ENCODE assay signal across 23 cellular contexts in the genomic region with DNA sequence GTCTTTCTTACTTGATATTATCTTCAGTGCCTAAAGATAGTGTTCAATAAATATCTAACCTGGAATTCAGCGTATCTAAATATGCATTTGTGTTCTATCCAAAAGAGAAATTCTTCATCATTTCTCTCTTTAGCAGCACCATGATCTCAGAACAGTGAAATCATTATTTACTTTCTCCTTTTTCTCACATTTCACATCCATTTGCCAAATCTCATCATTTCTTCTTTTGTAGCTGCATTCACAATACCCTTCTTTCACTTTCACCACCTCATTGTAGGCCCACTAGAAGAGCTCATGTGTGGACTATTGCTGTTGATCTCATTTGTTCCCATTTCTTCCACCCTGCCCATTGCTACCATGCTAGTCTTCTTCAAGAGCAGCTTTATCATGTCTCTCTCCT.
"Had no signal": no experiment of that assay in that cellular context is flagged by ENCODE, and none has a peak within 500 bp of the region (broad histone marks: within the 10 kb centered on the region; RNA-seq: fewer than 3 reads in every experiment).

No MANE protein-coding gene starts in this region.

- DNase-seq: colonic mucosa; cortex of kidney; effector CD8-positive, alpha-beta T cell; effector memory CD8-positive, alpha-beta T cell; endodermal cell; erythroblast; esophagus squamous epithelium; foreskin fibroblast; foreskin melanocyte; gastrocnemius medialis; glutamatergic neuron; head of caudate nucleus; heart right ventricle; hippocampal formation; left cardiac atrium; left lung; left ventricle myocardium superior; lower lobe of right lung; mesenchymal stem cell; mucosa of descending colon had no signal

- H3K27me3 ChIP-seq: colonic mucosa, esophagus squamous epithelium, gastrocnemius medialis, heart right ventricle, left lung had no signal

- H3K4me1 ChIP-seq: colonic mucosa, gastrocnemius medialis, heart right ventricle, left lung, lower lobe of right lung had no signal

- H3K27ac Mint-ChIP-seq: dendritic cell treated with granulocyte-macrophage colony-stimulating factor and Interleukin-4, amounts not matched to agents 40 ng/mL and 50 ng/mL, for 4 days; effector memory CD8-positive, alpha-beta T cell; endodermal cell; mesothelial cell of epicardium had no signal

- H3K4me3 Mint-ChIP-seq: dendritic cell treated with granulocyte-macrophage colony-stimulating factor and Interleukin-4, amounts not matched to agents 40 ng/mL and 50 ng/mL, for 4 days; effector memory CD8-positive, alpha-beta T cell; endodermal cell; mesothelial cell of epicardium had no signal

- H3K27ac ChIP-seq: colonic mucosa, epithelial cell of prostate, esophagus squamous epithelium, gastrocnemius medialis, heart right ventricle, left lung, lower lobe of right lung had no signal

- H3K36me3 ChIP-seq: colonic mucosa, left lung had no signal

- H3K27me3 Mint-ChIP-seq: dendritic cell treated with granulocyte-macrophage colony-stimulating factor and Interleukin-4, amounts not matched to agents 40 ng/mL and 50 ng/mL, for 4 days had no signal

- H3K9me3 ChIP-seq: colonic mucosa, esophagus squamous epithelium, gastrocnemius medialis, heart right ventricle, left lung, lower lobe of right lung, mucosa of descending colon had no signal

- H3K9me3 Mint-ChIP-seq: dendritic cell treated with granulocyte-macrophage colony-stimulating factor and Interleukin-4, amounts not matched to agents 40 ng/mL and 50 ng/mL, for 4 days; effector memory CD8-positive, alpha-beta T cell; endodermal cell; mesothelial cell of epicardium had no signal

- H3K4me3 ChIP-seq: colonic mucosa, esophagus squamous epithelium, gastrocnemius medialis, heart right ventricle, left lung, lower lobe of right lung, mucosa of descending colon had no signal
